ENCODE assay signal across 12 cellular contexts in genomic region chr2:102027036-102027702, GRCh38. TPM values are rescaled to one million over a fixed set of nuclear protein-coding genes. Genes with fewer than 3 reads are reported as not detected.
DNase-seq lines count a peak whose midpoint lies in the region; TF ChIP-seq lines count a peak whose summit lies in the region.
"Had no signal": no experiment of that assay in that cellular context is flagged by ENCODE, and none has a peak within 500 bp of the region (broad histone marks: within the 10 kb centered on the region; RNA-seq: fewer than 3 reads in every experiment).

No MANE protein-coding gene starts in this region.

- H3K9me3 ChIP-seq in SJSA1 (replicated peaks), result no peaks in the 10 kb centered on the region
- H3K9me3 ChIP-seq in esophagus muscularis mucosa, result no peaks in the 10 kb centered on the region
- no peaks in the 10 kb centered on the region for H3K9me3 ChIP-seq in mucosa of rectum (ENCODE audit: control insufficient read depth in 2 of 2, low read length in 2 of 2)
- H3K9me3 ChIP-seq in transverse colon, result no peaks in the 10 kb centered on the region

- DNase-seq in SJSA1 (ENCODE audit: low read depth in 1 of 2, low spot score in 2 of 2) (peak in 1 of 2 experiments; percentile 31), esophagus muscularis mucosa (ENCODE audit: extremely low spot score) (no peak), transverse colon (no peak), NCI-H2171 (lab: John Stamatoyannopoulos, UW) (no peak), GM19240 (ENCODE audit: insufficient read length, low spot score) (no peak), endothelial cell (ENCODE audit: low spot score) (no peak), NCI-H1105 (lab: John Stamatoyannopoulos, UW) (no peak)
- DNase-seq: activated naive CD8-positive, alpha-beta T cell treated with anti-CD3 and anti-CD28 coated beads for 36 hours; NCI-H748 treated with DMSO at 0.1 percent for 48 hours; stimulated activated CD4-positive, alpha-beta T cell treated with anti-CD3 and anti-CD28 coated beads, Interleukin-1b, Interleukin-23, amount 100 ng/mL, for 48 hours; T-helper 9 cell had no signal

- in situ Hi-C loops in transverse colon (cut with MboI; ENCODE audit: low pct_ligation_motif_present in 1 of 4, low pct_unique_long_range_greater_than_20kb in 1 of 4, low sequenced_read_pairs in 3 of 4), result loop anchor here (10.0 to 25.0 kb wide), 5 partner anchors 118 to 218 kb away; partner anchors contain the start of gene IL1R1 (in 1 of the 4)

- H3K27ac ChIP-seq in SJSA1 (0 out of 2 replicates have a peak overlapping the region, but pooled peaks have one; percentile 0), esophagus muscularis mucosa (replicated peaks in 1 of 4) (peak overlapping the region; percentile 56 to 82 (median 72)), mucosa of rectum (ENCODE audit: low read depth in 2 of 2, low read length in 2 of 2) (peak overlapping the region; percentile 4 to 74), transverse colon (peak overlapping the region; percentile 62 to 74 (median 73))

- TF ChIP-seq EP300 in esophagus muscularis mucosa (IDR thresholded peaks at IDR 0.05) (no peak), transverse colon (IDR thresholded peaks at IDR 0.05; ENCODE audit: low read depth) (no peak)

- no peak overlapping the region for H3K27ac Mint-ChIP-seq in endothelial cell (ENCODE audit: unreplicated experiment)
- H3K27ac Mint-ChIP-seq: activated naive CD8-positive, alpha-beta T cell treated with anti-CD3 and anti-CD28 coated beads for 36 hours had no signal

- no peaks in the 10 kb centered on the region for H3K36me3 Mint-ChIP-seq in endothelial cell (ENCODE audit: low read depth, unreplicated experiment)
- H3K36me3 Mint-ChIP-seq: activated naive CD8-positive, alpha-beta T cell treated with anti-CD3 and anti-CD28 coated beads for 36 hours had no signal

- intact Hi-C loops in esophagus muscularis mucosa (cut with DNase I), result no loop called here
- intact Hi-C loops in transverse colon (cut with DNase I; ENCODE audit: low total_unique reads), result loop anchor here (10.0 kb wide), 1 partner anchor 328 kb away; the partner anchor contains the start of gene IL18R1

- no peak overlapping the region for H3K9ac ChIP-seq in mucosa of rectum (ENCODE audit: low read depth in 1 of 2, low read length in 2 of 2)

- H3K4me1 ChIP-seq in SJSA1 (replicated peaks), result peaks cover 18% of the 10 kb centered on the region
- peaks cover 18 to 27% (median 21%) of the 10 kb centered on the region in 4 donors for H3K4me1 ChIP-seq in esophagus muscularis mucosa
- H3K4me1 ChIP-seq in mucosa of rectum (ENCODE audit: control insufficient read depth in 2 of 2, insufficient read depth in 2 of 2, low read length in 2 of 2), result peaks cover 0 to 8% of the 10 kb centered on the region in 2 donors
- H3K4me1 ChIP-seq in transverse colon, result peaks cover 0 to 21% (median 0%) of the 10 kb centered on the region in 4 donors

- H3K27me3 ChIP-seq in SJSA1 (replicated peaks), result no peaks in the 10 kb centered on the region
- no peaks in the 10 kb centered on the region for H3K27me3 ChIP-seq in esophagus muscularis mucosa
- no peaks in the 10 kb centered on the region for H3K27me3 ChIP-seq in mucosa of rectum (ENCODE audit: control insufficient read depth in 2 of 2, insufficient read depth in 2 of 2, low read length in 2 of 2)
- no peaks in the 10 kb centered on the region for H3K27me3 ChIP-seq in transverse colon

- H3K4me3 ChIP-seq in SJSA1 (no peak overlapping the region), esophagus muscularis mucosa (no peak overlapping the region), mucosa of rectum (ENCODE audit: low read length in 2 of 2) (no peak overlapping the region), transverse colon (no peak overlapping the region)

- no peak for TF ChIP-seq CTCF in esophagus muscularis mucosa (IDR thresholded peaks at IDR 0.05)
- no peak for TF ChIP-seq CTCF in transverse colon (IDR thresholded peaks at IDR 0.05)
- no peak for TF ChIP-seq CTCF in endothelial cell (IDR thresholded peaks at IDR 0.05; ENCODE audit: unreplicated experiment)

- H3K36me3 ChIP-seq in SJSA1 (no peaks in the 10 kb centered on the region), esophagus muscularis mucosa (no peaks in the 10 kb centered on the region), mucosa of rectum (ENCODE audit: control insufficient read depth in 2 of 2, insufficient read depth in 2 of 2, low read length in 2 of 2) (peaks cover 0 to 3% of the 10 kb centered on the region in 2 donors), transverse colon (no peaks in the 10 kb centered on the region)

- peaks cover 5% of the 10 kb centered on the region for H3K27me3 Mint-ChIP-seq in endothelial cell (ENCODE audit: unreplicated experiment)
- H3K27me3 Mint-ChIP-seq: activated naive CD8-positive, alpha-beta T cell treated with anti-CD3 and anti-CD28 coated beads for 36 hours had no signal

- peaks cover under 1% of the 10 kb centered on the region for H3K4me1 Mint-ChIP-seq in endothelial cell (ENCODE audit: unreplicated experiment)

- TF ChIP-seq POLR2A in esophagus muscularis mucosa (IDR thresholded peaks at IDR 0.05; ENCODE audit: low read depth) (no peak), transverse colon (IDR thresholded peaks at IDR 0.05) (no peak)

- WGBS in esophagus muscularis mucosa, result 42% methylated on average over 4 of the region's 5 CpGs
- WGBS in transverse colon (ENCODE audit: low coverage in 1 of 2), 2 donors, result 40 to 73% methylated on average over 1 to 5 of the region's 5 CpGs

- no peak overlapping the region for H3K4me3 Mint-ChIP-seq in endothelial cell (ENCODE audit: unreplicated experiment)
- H3K4me3 Mint-ChIP-seq: activated naive CD8-positive, alpha-beta T cell treated with anti-CD3 and anti-CD28 coated beads for 36 hours had no signal

- H3K9me3 Mint-ChIP-seq in endothelial cell (ENCODE audit: unreplicated experiment), result no peaks in the 10 kb centered on the region
- H3K9me3 Mint-ChIP-seq: activated naive CD8-positive, alpha-beta T cell treated with anti-CD3 and anti-CD28 coated beads for 36 hours had no signal

RNA-seq across cellular contexts. Expression of gene IL1R2, which starts 35.4 kb away (rescaled TPM):
- total RNA-seq in SJSA1 (2014; rRNA removed; shearing (Covaris generic)), result 0.16 TPM in 1 of 2 replicates, not detected in the other
- total RNA-seq in esophagus muscularis mucosa (10 to 100 TPM in 1 of 4 donors, 1 to 10 TPM in 3; 2.5 to 56.2 (median 6.4) TPM), transverse colon (10 to 100 TPM in 3 of 4 donors, 1 to 10 TPM in 1; 7.1 to 52.4 (median 29.9) TPM), endothelial cell (ENCODE audit: unreplicated experiment) (not detected)

Comparison
In these comparisons a context has a peak if more than half of its experiments do, and no peak if none do; other contexts are left out.
1. H3K27ac ChIP-seq: peak in every context shown above with its lines; median percentile 73 in transverse colon; 72 in esophagus muscularis mucosa; 39 in mucosa of rectum; 0 in SJSA1.